8 cellular contexts compared by ENCODE assay signal in genomic region chr3:177358968-177359600, GRCh38.
A peak's percentile ranks its signal among the peaks of the same experiment; 100 is the strongest.
DNase-seq lines count a peak whose midpoint lies in the region; ATAC-seq, FAIRE-seq and TF ChIP-seq lines count a peak whose summit lies in the region.

No MANE protein-coding gene starts in this region.

- peaks cover 7% of the 10 kb centered on the region for H3K23me2 ChIP-seq in H1 (ENCODE audit: low read depth, low read length)

- no peak for TF ChIP-seq RAD21 in H1 (IDR thresholded peaks at IDR 0.05 in 1 of 2, conservative IDR thresholded peaks at IDR 0.05 in 1 of 2; ENCODE audit: low read depth in 2 of 2, low read length in 2 of 2)

- peak overlapping the region; percentile 99 for H2BK120ac ChIP-seq in H1 (replicated peaks; ENCODE audit: low read depth, low read length)

- no peak for TF ChIP-seq EP300 in H1 (IDR thresholded peaks at IDR 0.05; ENCODE audit: borderline replicate concordance in 1 of 2, low read depth in 2 of 2, low read length in 2 of 2)

- H3K27me3 ChIP-seq in H1 (replicated peaks in 1 of 4; ENCODE audit: control insufficient read depth in 3 of 4, extremely low read depth in 1 of 4, insufficient read depth in 3 of 4, low read length in 3 of 4) (no peaks in the 10 kb centered on the region; a peak in 2 of 7 replicates), muscle layer of duodenum (ENCODE audit: low read depth, low read length) (no peaks in the 10 kb centered on the region), thymus (ENCODE audit: control insufficient read depth, insufficient read depth) (no peaks in the 10 kb centered on the region)

- ATAC-seq in HG02885 (IDR thresholded peaks at IDR 0.05; ENCODE audit: poor library complexity, unreplicated experiment): peak; percentile 13

- H2BK15ac ChIP-seq in H1 (ENCODE audit: low read length): peak overlapping the region; percentile 53; the same call in 1 of the 2 replicates

- no peaks in the 10 kb centered on the region for H3K9me3 ChIP-seq in H1 (ENCODE audit: insufficient read depth in 2 of 2, low read depth in 1 of 2, low read length in 1 of 2)
- no peaks in the 10 kb centered on the region for H3K9me3 ChIP-seq in muscle layer of duodenum (ENCODE audit: control insufficient read depth in 1 of 2, low read length in 2 of 2)
- no peaks in the 10 kb centered on the region for H3K9me3 ChIP-seq in thymus (ENCODE audit: control insufficient read depth)

- no peak overlapping the region for H3K23ac ChIP-seq in H1 (ENCODE audit: insufficient read length)

- FAIRE-seq in H1 (lab: Jason Lieb, UNC): no peak

- peak overlapping the region; percentile 97 for H3K18ac ChIP-seq in H1 (ENCODE audit: extremely low read depth, low read length)

- H4K8ac ChIP-seq in H1 (ENCODE audit: extremely low read depth, insufficient read depth, low read length): peak overlapping the region; percentile 94

- no peaks in the 10 kb centered on the region for H4K20me1 ChIP-seq in H1 (replicated peaks in 1 of 2; ENCODE audit: control insufficient read depth in 1 of 2, insufficient read depth in 2 of 2, low read length in 2 of 2)

- 0 out of 2 replicates have a peak overlapping the region, but pooled peaks have one; percentile 66 for H2AK5ac ChIP-seq in H1 (ENCODE audit: low read depth, low read length)

- 8% methylated on average over 31 of the region's 31 CpGs; no CpG with 5 or more reads in 1 of the 2 experiments for WGBS in H1 (ENCODE audit: extremely low coverage in 1 of 2, insufficient coverage in 1 of 2, insufficient read length in 1 of 2, insufficient replicate concordance in 2 of 2, low coverage in 1 of 2, low lambda C conversion rate in 2 of 2, missing lambda C conversion rate in 1 of 2), 2 experiments
- WGBS in thymus: 34% methylated on average over 31 of the region's 31 CpGs

- H3K56ac ChIP-seq in H1 (replicated peaks; ENCODE audit: insufficient read length, low read depth, low read length): peak overlapping the region; percentile 72

- H3K36me3 ChIP-seq in H1 (ENCODE audit: control insufficient read depth in 2 of 4, insufficient read depth in 4 of 4, low read length in 3 of 4) (no peaks in the 10 kb centered on the region), muscle layer of duodenum (ENCODE audit: control insufficient read depth in 1 of 2, insufficient read depth in 2 of 2, low read length in 2 of 2) (no peaks in the 10 kb centered on the region), thymus (ENCODE audit: control insufficient read depth, insufficient read depth) (no peaks in the 10 kb centered on the region)

- peak overlapping the region; percentile 96 for H2BK5ac ChIP-seq in H1 (ENCODE audit: low read depth, low read length)

- peaks cover 10 to 33% (median 20%) of the 10 kb centered on the region in 4 experiments for H3K4me1 ChIP-seq in H1 (replicated peaks in 1 of 4; ENCODE audit: control insufficient read depth in 3 of 4, insufficient read depth in 4 of 4, low read length in 3 of 4)
- peaks cover 37 to 48% of the 10 kb centered on the region in 2 donors for H3K4me1 ChIP-seq in muscle layer of duodenum (ENCODE audit: control insufficient read depth in 1 of 2, insufficient read depth in 2 of 2, low read length in 2 of 2)
- H3K4me1 ChIP-seq in thymus (ENCODE audit: control insufficient read depth, insufficient read depth, low read length): peaks cover 28% of the 10 kb centered on the region

- H3K4me2 ChIP-seq in H1 (ENCODE audit: insufficient read depth in 1 of 2, low read depth in 2 of 2, low read length in 2 of 2): peak overlapping the region; percentile 65 to 80

- no peak overlapping the region for H3K14ac ChIP-seq in H1 (ENCODE audit: insufficient read length)

- peak overlapping the region; percentile 98 for H2BK12ac ChIP-seq in H1 (ENCODE audit: low read depth, low read length)

- 0 out of 2 replicates have a peak overlapping the region, but pooled peaks have one; percentile 46 for H2AFZ ChIP-seq in H1 (ENCODE audit: low read length)

- peak overlapping the region; percentile 94; the same call in 1 of the 2 replicates for H2BK20ac ChIP-seq in H1 (ENCODE audit: low read length)

- CTCF ChIA-PET in H1 (lab: Charles Lee; ENCODE audit: partially characterized antibody): interaction anchor here (0.6 to 1.4 kb wide), 7 partner anchors 10 to 419 kb away, joined by 3 to 4 read pairs (median 3); no protein-coding TSS in a partner anchor

- TF ChIP-seq CTCF in GM12864 (IDR thresholded peaks at IDR 0.05; ENCODE audit: low read depth, low read length, missing control alignments) (no peak), H1 (IDR thresholded peaks at IDR 0.05; ENCODE audit: control extremely low read depth in 1 of 3, insufficient read depth in 1 of 3, low read depth in 1 of 3, low read length in 3 of 3) (no peak)

- H3K27ac ChIP-seq in H1 (ENCODE audit: low read depth, low read length) (peak overlapping the region; percentile 54), muscle layer of duodenum (ENCODE audit: low read length) (peak overlapping the region; percentile 97), thymus (ENCODE audit: low read depth) (peak overlapping the region; percentile 83)

- no peaks in the 10 kb centered on the region for H3K79me1 ChIP-seq in H1 (ENCODE audit: low read depth, low read length)

- DNase-seq in GM12864 (ENCODE audit: low read depth) (no peak), NCI-H460 (ENCODE audit: extremely low read depth, low read depth) (peak; percentile 84), H1 (ENCODE audit: low read depth in 1 of 2, low spot score in 2 of 2) (peak in 1 of 2 experiments; percentile 76), T1000 (lab: John Stamatoyannopoulos, UW) (no peak)
- DNase-seq in activated CD8-positive, alpha-beta memory T cell treated with anti-CD3 and anti-CD28 coated beads for 24 hours: peak; percentile 88

- H3K4ac ChIP-seq in H1 (replicated peaks; ENCODE audit: insufficient read length, low read depth, low read length): peak overlapping the region; percentile 99

- no peak for TF ChIP-seq POLR2A in H1 (IDR thresholded peaks at IDR 0.05; ENCODE audit: control extremely low read depth in 1 of 2, low read depth in 2 of 2, low read length in 2 of 2)

- POLR2A ChIA-PET in H1 (lab: Charles Lee; ENCODE audit: partially characterized antibody): interaction anchor here (0.6 to 6.2 kb wide), 11 partner anchors 9 to 279 kb away, joined by 3 to 82 read pairs (median 3); partner anchors contain the start of gene TBL1XR1

- peak overlapping the region; percentile 98 for H4K91ac ChIP-seq in H1 (replicated peaks; ENCODE audit: insufficient read length, low read length)

- H4K5ac ChIP-seq in H1 (ENCODE audit: insufficient read length, low read depth, low read length): peak overlapping the region; percentile 86

- H3K79me2 ChIP-seq in H1 (ENCODE audit: control insufficient read depth in 1 of 2, insufficient read depth in 2 of 2, low read length in 2 of 2): no peaks in the 10 kb centered on the region

- peak overlapping the region; percentile 17 for H3K4me3 ChIP-seq in GM12864 (ENCODE audit: low read depth, low read length)
- H3K4me3 ChIP-seq in H1 (ENCODE audit: extremely low read depth in 1 of 4, insufficient read depth in 2 of 4, low read depth in 3 of 4, low read length in 4 of 4): peak overlapping the region; percentile 2 to 56 (median 24); a peak in 5 of 8 replicates
- H3K4me3 ChIP-seq in muscle layer of duodenum (ENCODE audit: low read depth in 1 of 2, low read length in 2 of 2): peak overlapping the region; percentile 52 to 59
- peak overlapping the region; percentile 51 for H3K4me3 ChIP-seq in thymus (ENCODE audit: low read length)

- peak overlapping the region in 3 of 4 experiments; percentile 43 to 54 (median 52); a peak in 6 of 7 replicates for H3K9ac ChIP-seq in H1 (replicated peaks in 1 of 4; ENCODE audit: extremely low read depth in 1 of 4, low read depth in 3 of 4, low read length in 3 of 4)

TF ChIP-seq in H1, 55 proteins besides CTCF, POLR2A, EP300 and RAD21 (continues in another document):
- TF ChIP-seq RBBP5 (IDR thresholded peaks at IDR 0.05; ENCODE audit: borderline replicate concordance, low read depth, low read length): 0 out of 2 replicates have a peak, but pooled peaks have one; percentile 15
- TF ChIP-seq EZH2 (IDR thresholded peaks at IDR 0.05; ENCODE audit: low read depth, low read length, severe bottlenecking): no peak
- TF ChIP-seq EGR1 (IDR thresholded peaks at IDR 0.05; ENCODE audit: borderline replicate concordance, low read depth, low read length): no peak
- no peak for TF ChIP-seq FOSL1 (IDR thresholded peaks at IDR 0.05; ENCODE audit: insufficient read depth, low read depth, low read length)
- TF ChIP-seq BRCA1 (IDR thresholded peaks at IDR 0.05; ENCODE audit: low read depth, low read length): no peak
- TF ChIP-seq ZNF274 (IDR thresholded peaks at IDR 0.05; ENCODE audit: borderline replicate concordance, extremely low read depth, low read length): no peak
- TF ChIP-seq TBP (IDR thresholded peaks at IDR 0.05; ENCODE audit: low read depth, low read length): no peak
- TF ChIP-seq CHD2 (IDR thresholded peaks at IDR 0.05; ENCODE audit: low read length): no peak
- TF ChIP-seq RNF2 (IDR thresholded peaks at IDR 0.05; ENCODE audit: borderline replicate concordance, low read depth, low read length, missing control alignments, poor library complexity, severe bottlenecking): no peak
- no peak for TF ChIP-seq CTBP2 (IDR thresholded peaks at IDR 0.05; ENCODE audit: borderline replicate concordance, insufficient read depth, insufficient read length, low read length)
- no peak for TF ChIP-seq GTF2F1 (IDR thresholded peaks at IDR 0.05; ENCODE audit: borderline replicate concordance, low read depth, low read length)
- TF ChIP-seq SP4 (IDR thresholded peaks at IDR 0.05; ENCODE audit: low read length): no peak
- TF ChIP-seq CBX5 (IDR thresholded peaks at IDR 0.05; ENCODE audit: low read depth, low read length): no peak
- no peak for TF ChIP-seq BCL11A (IDR thresholded peaks at IDR 0.05; ENCODE audit: low read depth in 2 of 2, low read length in 2 of 2)
- TF ChIP-seq POU5F1 (IDR thresholded peaks at IDR 0.05; ENCODE audit: low read depth, low read length): no peak
- no peak for TF ChIP-seq HDAC6 (IDR thresholded peaks at IDR 0.05; ENCODE audit: low read depth, low read length)
- no peak for TF ChIP-seq KDM5A (IDR thresholded peaks at IDR 0.05; ENCODE audit: low read length)
- no peak for TF ChIP-seq NANOG (IDR thresholded peaks at IDR 0.05; ENCODE audit: insufficient read depth, low read depth, low read length, poor library complexity, severe bottlenecking)
- TF ChIP-seq E2F6 (IDR thresholded peaks at IDR 0.05): peak; percentile 30; the same call in 1 of the 2 replicates
- TF ChIP-seq SIRT6 (IDR thresholded peaks at IDR 0.05; ENCODE audit: low read length): no peak

Comparison
In these comparisons a context has a peak if more than half of its experiments do, and no peak if none do; other contexts are left out.
1. DNase-seq: peak in NCI-H460 (single experiment) and activated CD8-positive, alpha-beta memory T cell treated with anti-CD3 and anti-CD28 coated beads for 24 hours (single experiment); none in GM12864 (single experiment) and T1000 (single experiment).
2. Peak in every context shown above with its lines, with median percentiles within 50 percentile points of each other: H3K4me3 ChIP-seq and H3K27ac ChIP-seq.